In the genomic region with DNA sequence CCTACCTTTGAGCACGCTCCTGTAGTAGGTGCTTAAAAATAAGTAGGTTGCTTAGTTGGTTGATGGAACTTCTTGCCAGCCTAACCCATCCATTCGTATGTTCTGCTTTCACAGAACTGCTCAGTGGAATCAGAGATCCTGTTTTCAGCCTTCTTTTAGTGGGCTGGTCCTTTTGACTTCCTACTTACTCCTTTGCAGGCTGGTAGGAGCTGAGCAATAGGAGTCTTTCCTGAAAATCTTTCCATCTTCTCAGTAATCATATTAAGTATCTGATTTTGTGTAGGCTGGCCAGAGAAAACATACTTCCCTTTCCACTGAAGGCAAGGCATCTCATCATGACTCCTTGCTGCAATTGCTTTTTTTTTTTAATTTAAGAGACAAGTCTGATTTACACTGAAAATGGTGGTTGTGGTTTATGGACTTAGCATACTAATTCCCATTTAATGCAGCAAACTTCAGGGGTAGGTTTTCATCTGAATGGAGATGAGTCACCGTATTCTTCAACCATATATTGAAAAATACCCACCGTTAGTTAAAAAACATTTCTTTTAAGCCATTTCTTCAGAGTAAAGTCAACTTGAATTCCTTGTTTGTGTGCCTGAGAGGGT, we compare ENCODE assay signal across 15 cellular contexts.
DNase-seq lines count a peak whose midpoint lies in the region; ATAC-seq and TF ChIP-seq lines count a peak whose summit lies in the region.
"Had no signal": no experiment of that assay in that cellular context is flagged by ENCODE, and none has a peak within 500 bp of the region (broad histone marks: within the 10 kb centered on the region; RNA-seq: fewer than 3 reads in every experiment).

No MANE protein-coding gene starts in this region.

- H3K27ac ChIP-seq in tibial nerve, result peak overlapping the region in 3 of 4 donors; percentile 24 to 77 (median 75)
- no peak overlapping the region for H3K27ac ChIP-seq in naive thymus-derived CD4-positive, alpha-beta T cell (ENCODE audit: low read depth, low read length)

- H3K27me3 Mint-ChIP-seq in naive thymus-derived CD4-positive, alpha-beta T cell, result peaks cover 0 to 18% (median 4%) of the 10 kb centered on the region in 5 donors
- H3K27me3 Mint-ChIP-seq: activated B cell treated with CpG ODN at 0.5 μM for 24 hours; stimulated activated naive CD8-positive, alpha-beta T cell treated with anti-CD3 and anti-CD28 coated beads, Interleukin-15, amount 100 ng/mL, for 72 hours had no signal

- H3K4me3 ChIP-seq in astrocyte of the spinal cord (ENCODE audit: low read depth, low read length) (no peak overlapping the region), tibial nerve (no peak overlapping the region)
- H3K4me3 ChIP-seq in naive thymus-derived CD4-positive, alpha-beta T cell (ENCODE audit: low read length), result no peak overlapping the region

- peak; percentile 77 for DNase-seq in LHCN-M2 (ENCODE audit: low read depth)
- DNase-seq in astrocyte of the spinal cord (ENCODE audit: low read depth, low spot score), result peak; percentile 89
- DNase-seq in iris pigment epithelial cell (ENCODE audit: low read depth), result peak; percentile 73
- no peak for DNase-seq in tibial nerve (ENCODE audit: low spot score in 2 of 2)
- no peak for DNase-seq in naive thymus-derived CD4-positive, alpha-beta T cell
- DNase-seq in NCI-H2081 (lab: John Stamatoyannopoulos, UW), result no peak
- DNase-seq: activated B cell treated with CpG ODN at 0.5 μM for 24 hours; activated T-cell treated with anti-CD3 and anti-CD28 coated beads for 4 hours; amygdala; effector CD8-positive, alpha-beta T cell; NCI-H1436; NCI-H748 treated with DMSO at 0.1 percent for 48 hours; stimulated activated naive CD8-positive, alpha-beta T cell treated with anti-CD3 and anti-CD28 coated beads, Interleukin-15, amount 100 ng/mL, for 72 hours had no signal

- no peak overlapping the region for H3K4me3 Mint-ChIP-seq in naive thymus-derived CD4-positive, alpha-beta T cell
- H3K4me3 Mint-ChIP-seq: activated B cell treated with CpG ODN at 0.5 μM for 24 hours; stimulated activated naive CD8-positive, alpha-beta T cell treated with anti-CD3 and anti-CD28 coated beads, Interleukin-15, amount 100 ng/mL, for 72 hours had no signal

- peaks cover 0 to 5% (median 0%) of the 10 kb centered on the region in 11 donors for H3K9me3 Mint-ChIP-seq in naive thymus-derived CD4-positive, alpha-beta T cell
- H3K9me3 Mint-ChIP-seq: activated B cell treated with CpG ODN at 0.5 μM for 24 hours; stimulated activated naive CD8-positive, alpha-beta T cell treated with anti-CD3 and anti-CD28 coated beads, Interleukin-15, amount 100 ng/mL, for 72 hours had no signal

- TF ChIP-seq CTCF in astrocyte of the spinal cord (IDR thresholded peaks at IDR 0.05; ENCODE audit: low read depth, low read length) (no peak), tibial nerve (IDR thresholded peaks at IDR 0.05) (no peak)

- CTCF ChIA-PET in naive thymus-derived CD4-positive, alpha-beta T cell (lab: Charles Lee), result no interaction called here

- no peak overlapping the region for H3K27ac Mint-ChIP-seq in naive thymus-derived CD4-positive, alpha-beta T cell
- H3K27ac Mint-ChIP-seq: activated B cell treated with CpG ODN at 0.5 μM for 24 hours; stimulated activated naive CD8-positive, alpha-beta T cell treated with anti-CD3 and anti-CD28 coated beads, Interleukin-15, amount 100 ng/mL, for 72 hours had no signal

- no peaks in the 10 kb centered on the region for H3K27me3 ChIP-seq in tibial nerve
- H3K27me3 ChIP-seq in naive thymus-derived CD4-positive, alpha-beta T cell (ENCODE audit: control insufficient read depth in 2 of 2, insufficient read depth in 2 of 2, low read length in 2 of 2), result no peaks in the 10 kb centered on the region

- no peaks in the 10 kb centered on the region for H3K36me3 Mint-ChIP-seq in naive thymus-derived CD4-positive, alpha-beta T cell

- 64 to 73% methylated on average over 4 of the region's 4 CpGs for WGBS in tibial nerve, 2 donors

- no peaks in the 10 kb centered on the region for H3K4me1 Mint-ChIP-seq in naive thymus-derived CD4-positive, alpha-beta T cell

- in situ Hi-C loops in astrocyte of the spinal cord (cut with HindIII; ENCODE audit: low sequenced_read_pairs), result no loop called here

- no peaks in the 10 kb centered on the region for H3K9me3 ChIP-seq in tibial nerve
- H3K9me3 ChIP-seq in naive thymus-derived CD4-positive, alpha-beta T cell (ENCODE audit: control insufficient read depth in 2 of 3, low read length in 3 of 3), result no peaks in the 10 kb centered on the region

- POLR2A ChIA-PET in naive thymus-derived CD4-positive, alpha-beta T cell (lab: Charles Lee), result no interaction called here

- TF ChIP-seq POLR2A in tibial nerve (IDR thresholded peaks at IDR 0.05), result no peak

- H3K4me1 ChIP-seq in tibial nerve, result peaks cover 0 to 43% (median 0%) of the 10 kb centered on the region in 4 donors
- no peaks in the 10 kb centered on the region for H3K4me1 ChIP-seq in naive thymus-derived CD4-positive, alpha-beta T cell (ENCODE audit: control insufficient read depth in 2 of 2, insufficient read depth in 2 of 2, low read length in 2 of 2)

- intact Hi-C loops in naive thymus-derived CD4-positive, alpha-beta T cell (cut with micrococcal nuclease), result no loop called here

- no peak for ATAC-seq in naive thymus-derived CD4-positive, alpha-beta T cell
- ATAC-seq in GM21529 (IDR thresholded peaks at IDR 0.05; ENCODE audit: unreplicated experiment), result no peak
- ATAC-seq: HepG2; stimulated activated naive CD8-positive, alpha-beta T cell treated with anti-CD3 and anti-CD28 coated beads, Interleukin-15, amount 100 ng/mL, for 72 hours had no signal

- H3K36me3 ChIP-seq in tibial nerve, result no peaks in the 10 kb centered on the region
- H3K36me3 ChIP-seq in naive thymus-derived CD4-positive, alpha-beta T cell (ENCODE audit: control insufficient read depth in 2 of 3, insufficient read depth in 3 of 3, low read length in 3 of 3), result no peaks in the 10 kb centered on the region

- TF ChIP-seq EP300 in tibial nerve (IDR thresholded peaks at IDR 0.05), result no peak

Comparison
In these comparisons a context has a peak if more than half of its experiments do, and no peak if none do; other contexts are left out.
1. DNase-seq: peak in LHCN-M2 (single experiment), astrocyte of the spinal cord (single experiment) and iris pigment epithelial cell (single experiment); none in tibial nerve (0 of 2), naive thymus-derived CD4-positive, alpha-beta T cell (0 of 9) and NCI-H2081 (0 of 2).